Comparison of ENCODE assay signal across 8 cellular contexts in the genomic region with DNA sequence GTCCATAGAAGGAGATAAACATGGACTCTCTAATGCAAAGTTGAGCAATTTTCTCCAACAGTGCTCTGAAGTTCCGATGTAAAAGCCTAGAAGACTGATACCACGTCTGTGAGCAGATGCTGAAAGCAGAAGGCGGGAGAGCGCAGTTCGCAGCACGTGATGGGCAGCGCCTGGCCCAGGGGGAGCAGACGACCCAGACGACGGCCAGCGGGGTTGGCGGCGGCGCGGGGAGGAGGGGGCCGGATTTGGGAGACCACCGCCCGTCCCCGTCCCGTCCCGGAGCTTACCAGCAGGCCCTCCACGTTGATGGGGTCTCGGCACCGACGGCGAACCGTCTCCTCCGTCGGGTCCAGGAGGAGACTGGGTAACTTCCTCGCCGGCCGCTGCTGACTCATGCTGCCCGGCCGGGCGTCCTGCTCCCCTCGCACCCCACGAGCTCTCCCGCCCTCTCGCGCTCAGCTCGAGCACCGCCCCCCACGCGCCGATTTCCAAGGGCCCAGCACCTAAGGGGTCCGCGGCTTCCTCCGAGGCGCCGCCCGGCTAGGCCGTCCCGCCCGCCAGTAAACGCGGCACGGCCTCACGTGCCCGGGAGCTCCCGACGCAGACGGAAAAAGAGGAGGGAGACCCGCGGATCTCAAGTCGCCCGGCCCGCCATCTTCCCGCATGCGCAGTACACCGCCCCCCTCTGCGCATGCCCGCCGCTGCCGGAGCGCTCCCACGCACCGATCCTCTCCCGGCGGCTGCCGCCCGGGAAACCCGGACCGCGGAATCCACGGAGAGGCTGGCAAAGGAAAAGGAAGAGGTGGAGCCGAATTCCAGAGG. TPM values are rescaled to one million over a fixed set of nuclear protein-coding genes. Genes with fewer than 3 reads are reported as not detected.
DNase-seq lines count a peak whose midpoint lies in the region; TF ChIP-seq lines count a peak whose summit lies in the region.

A gene with protein sequence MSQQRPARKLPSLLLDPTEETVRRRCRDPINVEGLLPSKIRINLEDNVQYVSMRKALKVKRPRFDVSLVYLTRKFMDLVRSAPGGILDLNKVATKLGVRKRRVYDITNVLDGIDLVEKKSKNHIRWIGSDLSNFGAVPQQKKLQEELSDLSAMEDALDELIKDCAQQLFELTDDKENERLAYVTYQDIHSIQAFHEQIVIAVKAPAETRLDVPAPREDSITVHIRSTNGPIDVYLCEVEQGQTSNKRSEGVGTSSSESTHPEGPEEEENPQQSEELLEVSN (minus strand): TSS at position 677 of the 822 bp plus-strand sequence. CDS start 282 bp downstream, at position 395.

- peak within 1 kb of the TSS; percentile 55 for H3K4me3 ChIP-seq in SJSA1
- peak within 1 kb of the TSS; percentile 76 for H3K4me3 ChIP-seq in fibroblast of villous mesenchyme (ENCODE audit: low read depth, low read length)
- H3K4me3 ChIP-seq in neural progenitor cell: peak within 1 kb of the TSS; percentile 41
- peak within 1 kb of the TSS; percentile 47 to 72 for H3K4me3 ChIP-seq in stomach smooth muscle (ENCODE audit: low read length in 2 of 2)

- peaks cover 20% of the 10 kb centered on the region for H4K20me1 ChIP-seq in neural progenitor cell (ENCODE audit: low read depth)

- H3K27me3 Mint-ChIP-seq in neural progenitor cell (ENCODE audit: insufficient read depth, low read depth): peaks cover 6% of the 10 kb centered on the region

- no peak within 1 kb of the TSS for H3K9ac ChIP-seq in neural progenitor cell
- peak within 1 kb of the TSS; percentile 2 to 55 for H3K9ac ChIP-seq in stomach smooth muscle (ENCODE audit: low read length in 2 of 2)

- H3K4me3 Mint-ChIP-seq in neural progenitor cell: peak within 1 kb of the TSS; percentile 88

- H3K9me3 Mint-ChIP-seq in neural progenitor cell: peaks cover 32% of the 10 kb centered on the region

- H3K4me1 Mint-ChIP-seq in neural progenitor cell: peaks cover 28% of the 10 kb centered on the region

- H2AFZ ChIP-seq in neural progenitor cell (replicated peaks): peak within 1 kb of the TSS; percentile 27

- H3K27me3 ChIP-seq in SJSA1 (replicated peaks): no peaks in the 10 kb centered on the region
- H3K27me3 ChIP-seq in neural progenitor cell: no peaks in the 10 kb centered on the region
- H3K27me3 ChIP-seq in stomach smooth muscle (ENCODE audit: control insufficient read depth in 1 of 2, insufficient read depth in 2 of 2, low read length in 2 of 2): no peaks in the 10 kb centered on the region

- H3K9me3 ChIP-seq in SJSA1 (replicated peaks) (no peaks in the 10 kb centered on the region), neural progenitor cell (ENCODE audit: low read depth) (no peaks in the 10 kb centered on the region), stomach smooth muscle (ENCODE audit: control insufficient read depth in 2 of 2, low read length in 2 of 2) (no peaks in the 10 kb centered on the region)

- peak within 1 kb of the TSS; percentile 66 for H3K4me2 ChIP-seq in neural progenitor cell

- H3K27ac Mint-ChIP-seq in neural progenitor cell: peak within 1 kb of the TSS; percentile 89

- H3F3A ChIP-seq in neural progenitor cell (ENCODE audit: low read depth): no peaks in the 10 kb centered on the region

- H3K27ac ChIP-seq in SJSA1 (peak within 1 kb of the TSS; percentile 80), neural progenitor cell (no peak within 1 kb of the TSS), stomach smooth muscle (ENCODE audit: low read length) (peak within 1 kb of the TSS; percentile 82)

- H3K79me2 ChIP-seq in neural progenitor cell (ENCODE audit: low read depth): peaks cover 49% of the 10 kb centered on the region

- H3K36me3 Mint-ChIP-seq in neural progenitor cell: peaks cover 38% of the 10 kb centered on the region

- TF ChIP-seq CTCF in fibroblast of villous mesenchyme (IDR thresholded peaks at IDR 0.05; ENCODE audit: insufficient read depth, low read depth, low read length) (no peak), neural progenitor cell (IDR thresholded peaks at IDR 0.05) (no peak)

- peaks cover 36% of the 10 kb centered on the region for H3K36me3 ChIP-seq in SJSA1
- no peaks in the 10 kb centered on the region for H3K36me3 ChIP-seq in neural progenitor cell
- H3K36me3 ChIP-seq in stomach smooth muscle (ENCODE audit: control insufficient read depth in 2 of 2, insufficient read depth in 2 of 2, low read length in 2 of 2): peaks cover 2 to 3% of the 10 kb centered on the region in 2 donors

- peaks cover 14% of the 10 kb centered on the region for H3K4me1 ChIP-seq in SJSA1 (replicated peaks)
- no peaks in the 10 kb centered on the region for H3K4me1 ChIP-seq in neural progenitor cell
- peaks cover 13% of the 10 kb centered on the region for H3K4me1 ChIP-seq in stomach smooth muscle (ENCODE audit: control insufficient read depth, insufficient read depth, low read length)

- DNase-seq in ELR (ENCODE audit: low read depth) (peak; percentile 92), HCEC 1CT (peak; percentile 93), MV-4-11 (lab: John Stamatoyannopoulos, UW) (peak; percentile 83), SJSA1 (ENCODE audit: low read depth in 1 of 2, low spot score in 2 of 2) (peak; percentile 95 to 98), fibroblast of villous mesenchyme (ENCODE audit: low read depth) (peak; percentile 94), neural progenitor cell (ENCODE audit: low spot score) (peak; percentile 94)
- peak; percentile 76 for DNase-seq in activated gamma-delta T cell treated with anti-CD3 and anti-CD28 coated beads, Interleukin-2, amount 50 U/mL, for 16 hours (ENCODE audit: low read depth)

RNA-seq across cellular contexts. Expression of the gene that starts here (rescaled TPM):
- 11.7 and 25.6 TPM in 2 replicates for total RNA-seq in SJSA1 (2014; rRNA removed; shearing (Covaris generic))
- 11.3 and 13.4 TPM in 2 replicates for total RNA-seq in fibroblast of villous mesenchyme
- 29.4 and 36.3 TPM in 2 replicates for total RNA-seq in neural progenitor cell (ENCODE audit: low replicate concordance)
